Comparison of ENCODE assay signal across 24 cellular contexts in the genomic region with DNA sequence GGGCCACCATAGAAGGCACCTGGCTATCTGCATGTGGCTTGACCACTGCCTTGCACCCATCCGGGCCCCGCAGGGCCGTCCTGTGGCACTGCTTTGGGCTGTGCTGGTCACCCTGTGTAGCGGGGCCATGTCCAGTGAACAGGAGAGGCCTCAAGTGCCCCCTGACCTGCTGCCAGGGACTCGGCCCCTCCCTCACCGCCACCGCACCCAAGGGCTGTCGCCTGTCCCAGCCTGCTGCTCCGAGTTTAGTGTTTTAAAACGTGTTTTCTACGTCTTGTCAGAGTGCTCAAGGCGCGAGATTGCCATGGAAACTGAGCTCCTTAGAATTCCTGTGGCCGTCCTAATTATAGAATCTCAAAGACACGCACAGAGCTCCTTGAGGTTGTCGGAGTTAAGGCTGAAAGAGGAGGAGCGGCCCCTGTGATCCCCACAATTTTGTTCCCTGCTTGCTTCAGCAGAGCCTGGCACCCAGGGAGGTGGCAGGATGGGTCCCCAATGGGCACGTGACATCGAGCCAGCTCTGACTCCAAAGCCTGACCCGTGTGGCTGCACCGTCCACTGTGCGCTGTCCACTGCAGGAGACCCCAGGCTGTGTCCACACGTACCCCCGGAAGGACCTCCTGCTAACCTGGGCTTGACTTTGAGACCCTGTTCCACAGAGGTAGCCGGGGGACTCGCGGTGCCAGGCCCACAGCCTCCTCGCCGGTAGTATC.
DNase-seq lines count a peak whose midpoint lies in the region; ATAC-seq and TF ChIP-seq lines count a peak whose summit lies in the region.
"Had no signal": no experiment of that assay in that cellular context is flagged by ENCODE, and none has a peak within 500 bp of the region (broad histone marks: within the 10 kb centered on the region; RNA-seq: fewer than 3 reads in every experiment).

No MANE protein-coding gene starts in this region.

- peak overlapping the region; percentile 67 for H3K27ac ChIP-seq in caudate nucleus (ENCODE audit: low read depth, low read length)
- peak overlapping the region; percentile 68 to 78 for H3K27ac ChIP-seq in left lung
- H3K27ac ChIP-seq: PC-9, tibial artery, WERI-Rb-1 had no signal

- intact Hi-C loops in left lung (cut with DNase I) = no loop called here

- H3K27me3 ChIP-seq in left lung = peaks cover 0 to 22% of the 10 kb centered on the region in 2 donors

- H3K36me3 ChIP-seq in left lung = no peaks in the 10 kb centered on the region
- H3K36me3 ChIP-seq: tibial artery, WERI-Rb-1 had no signal

- peak; percentile 12 for DNase-seq in DMS79 treated with DMSO at 0.1 percent for 48 hours (lab: John Stamatoyannopoulos, UW)
- DNase-seq in caudate nucleus (lab: John Stamatoyannopoulos, UW) = peak in 30 of 61 donors; percentile 25 to 89 (median 50)
- DNase-seq in left lung = peak; percentile 87 to 90
- DNase-seq in putamen (ENCODE audit: low spot score) = peak; percentile 69
- no peak for DNase-seq in activated CD4-positive, alpha-beta T cell treated with anti-CD3 and anti-CD28 coated beads for 1 hour
- DNase-seq in activated naive CD4-positive, alpha-beta T cell (lab: John Stamatoyannopoulos, UW) = no peak
- no peak for DNase-seq in GM13977 (ENCODE audit: low spot score)
- DNase-seq in activated naive CD4-positive, alpha-beta T cell treated with anti-CD3 and anti-CD28 coated beads, Interleukin-2, amount 50 U/mL, for 16 hours = no peak
- DNase-seq: activated CD4-positive, alpha-beta memory T cell treated with anti-CD3 and anti-CD28 coated beads, Interleukin-2, amount 10 ng/mL, durations not matched to agents 7 days and 5 days; activated T-cell treated with anti-CD3 and anti-CD28 coated beads for 4 hours; amniotic stem cell; CD8-positive, alpha-beta T cell; cerebellar nuclear complex; DMS53; endodermal cell; H9; KBM-7; NCI-H1694; NCI-H345; PC-9; stimulated activated naive B cell treated with anti-CD40 and anti-IgM and Interleukin-4, amounts not matched to agents 10 μg/mL and 1 μg/mL and 100 μg/mL, for 72 hours; tibial artery; WERI-Rb-1 had no signal

- peaks cover 10 to 37% of the 10 kb centered on the region in 2 donors for H3K4me1 ChIP-seq in left lung

- TF ChIP-seq CTCF in left lung (IDR thresholded peaks at IDR 0.05) = no peak
- no peak for TF ChIP-seq CTCF in GM13977 (IDR thresholded peaks at IDR 0.05; ENCODE audit: extremely low read depth, insufficient read depth, missing control alignments)

- H3K4me3 ChIP-seq in left lung = no peak overlapping the region
- H3K4me3 ChIP-seq: PC-9, tibial artery had no signal

- no peaks in the 10 kb centered on the region for H3K9me3 ChIP-seq in left lung
- H3K9me3 ChIP-seq: tibial artery had no signal

- in situ Hi-C loops in GM13977 (cut with MboI; ENCODE audit: low pct_unique_long_range_greater_than_20kb, low sequenced_read_pairs, unreplicated experiment) = no loop called here

- ATAC-seq in left lung = peak; percentile 74
- ATAC-seq: CD8-positive, alpha-beta T cell; sciatic nerve had no signal

Comparison
In these comparisons a context has a peak if more than half of its experiments do, and no peak if none do; other contexts are left out.
1. DNase-seq: peak in DMS79 treated with DMSO at 0.1 percent for 48 hours (single experiment), left lung (2 of 2) and putamen (single experiment); none in activated CD4-positive, alpha-beta T cell treated with anti-CD3 and anti-CD28 coated beads for 1 hour (single experiment), activated naive CD4-positive, alpha-beta T cell (0 of 4), GM13977 (single experiment) and activated naive CD4-positive, alpha-beta T cell treated with anti-CD3 and anti-CD28 coated beads, Interleukin-2, amount 50 U/mL, for 16 hours (single experiment).